Comparison of ENCODE assay signal across 12 cellular contexts in the genomic region with DNA sequence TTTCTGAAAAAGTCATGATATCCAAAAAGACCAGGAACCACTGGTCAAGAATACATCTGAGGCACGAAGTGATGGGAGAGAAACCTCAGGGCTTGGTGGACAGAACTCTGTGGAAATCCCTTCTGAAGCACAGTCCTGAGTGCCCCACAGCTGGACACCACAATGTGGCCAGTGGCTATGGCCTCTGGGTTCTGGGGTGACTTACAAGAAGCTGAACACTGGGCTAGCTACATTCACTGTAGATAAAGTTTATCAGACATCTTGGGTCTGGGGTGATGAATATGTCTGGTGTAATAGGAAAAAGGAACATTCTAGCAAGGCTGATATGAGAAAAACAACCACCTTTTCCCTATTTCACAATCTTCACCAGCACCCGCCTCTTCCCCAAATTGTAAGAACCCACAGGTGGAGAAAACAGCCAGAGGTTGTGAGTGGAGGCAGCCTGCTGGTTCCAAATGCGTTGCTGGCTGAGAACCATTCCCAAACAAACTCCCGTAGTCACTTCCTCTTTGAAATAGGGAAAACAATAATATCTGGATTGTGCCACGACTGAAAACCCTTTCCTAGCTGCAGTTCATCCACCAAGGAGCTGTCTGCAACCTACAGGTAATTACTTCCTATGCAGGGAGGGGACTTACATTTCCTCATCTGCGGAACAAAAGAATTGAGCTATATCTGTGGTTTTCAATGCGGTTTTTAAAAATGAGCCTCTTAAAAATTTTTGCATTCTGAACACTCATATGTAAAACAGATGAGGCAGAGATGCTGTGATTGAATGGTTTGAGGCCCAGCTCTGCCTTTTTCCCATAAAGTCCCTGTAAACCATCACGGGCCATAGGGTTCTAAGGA.
A peak's percentile ranks its signal among the peaks of the same experiment; 100 is the strongest.
DNase-seq lines count a peak whose midpoint lies in the region; ATAC-seq lines count a peak whose summit lies in the region.
"Had no signal": no experiment of that assay in that cellular context is flagged by ENCODE, and none has a peak within 500 bp of the region (broad histone marks: within the 10 kb centered on the region; RNA-seq: fewer than 3 reads in every experiment).

No MANE protein-coding gene starts in this region.

- intact Hi-C loops in left ventricle myocardium superior (cut with micrococcal nuclease): no loop called here

- H3K9me3 Mint-ChIP-seq in activated CD4-positive, alpha-beta T cell treated with anti-CD3 and anti-CD28 coated beads, Interleukin-2, amount 10 ng/mL, durations not matched to agents 7 days and 5 days: peaks cover 2% of the 10 kb centered on the region
- H3K9me3 Mint-ChIP-seq in T-cell: no peaks in the 10 kb centered on the region
- H3K9me3 Mint-ChIP-seq in naive thymus-derived CD8-positive, alpha-beta T cell: no peaks in the 10 kb centered on the region
- H3K9me3 Mint-ChIP-seq: mesothelial cell of epicardium had no signal

- no peak overlapping the region for H3K4me3 Mint-ChIP-seq in activated CD4-positive, alpha-beta T cell treated with anti-CD3 and anti-CD28 coated beads, Interleukin-2, amount 10 ng/mL, durations not matched to agents 7 days and 5 days
- peak overlapping the region in 2 of 3 donors; percentile 3 to 32 for H3K4me3 Mint-ChIP-seq in T-cell
- H3K4me3 Mint-ChIP-seq in naive thymus-derived CD8-positive, alpha-beta T cell: peak overlapping the region in 5 of 10 donors; percentile 0 to 49 (median 22)
- H3K4me3 Mint-ChIP-seq: mesothelial cell of epicardium had no signal

- CTCF ChIA-PET in activated CD4-positive, alpha-beta T cell treated with anti-CD3 and anti-CD28 coated beads, Interleukin-2, amount 10 ng/mL, durations not matched to agents 7 days and 5 days (lab: Charles Lee): interaction anchor here (0.7 to 1.9 kb wide), 5 partner anchors 9 to 313 kb away, joined by 3 to 6 read pairs (median 3); no protein-coding TSS in a partner anchor
- CTCF ChIA-PET in T-cell (lab: Charles Lee): interaction anchor here (0.6 to 1.4 kb wide), 5 partner anchors 26 to 383 kb away, joined by 3 to 6 read pairs (median 3); no protein-coding TSS in a partner anchor

- H3K36me3 Mint-ChIP-seq in activated CD4-positive, alpha-beta T cell treated with anti-CD3 and anti-CD28 coated beads, Interleukin-2, amount 10 ng/mL, durations not matched to agents 7 days and 5 days (ENCODE audit: low read depth): peaks cover 10% of the 10 kb centered on the region
- H3K36me3 Mint-ChIP-seq in T-cell: no peaks in the 10 kb centered on the region
- H3K36me3 Mint-ChIP-seq in naive thymus-derived CD8-positive, alpha-beta T cell: no peaks in the 10 kb centered on the region
- H3K36me3 Mint-ChIP-seq: mesothelial cell of epicardium had no signal

- peaks cover 30% of the 10 kb centered on the region for H3K4me1 Mint-ChIP-seq in activated CD4-positive, alpha-beta T cell treated with anti-CD3 and anti-CD28 coated beads, Interleukin-2, amount 10 ng/mL, durations not matched to agents 7 days and 5 days
- peaks cover 32 to 36% (median 34%) of the 10 kb centered on the region in 3 donors for H3K4me1 Mint-ChIP-seq in T-cell
- peaks cover 8 to 25% (median 23%) of the 10 kb centered on the region in 4 donors for H3K4me1 Mint-ChIP-seq in naive thymus-derived CD8-positive, alpha-beta T cell
- H3K4me1 Mint-ChIP-seq: mesothelial cell of epicardium had no signal

- POLR2A ChIA-PET in activated CD4-positive, alpha-beta T cell treated with anti-CD3 and anti-CD28 coated beads, Interleukin-2, amount 10 ng/mL, durations not matched to agents 7 days and 5 days (lab: Charles Lee): interaction anchor here (1.1 kb wide), 1 partner anchor 106 kb away, joined by 3 read pairs; no protein-coding TSS in a partner anchor
- POLR2A ChIA-PET in T-cell (lab: Charles Lee): interaction anchor here in 1 of 2 donors (0.6 kb wide), 1 partner anchor 44 kb away, joined by 3 read pairs; no protein-coding TSS in a partner anchor
- POLR2A ChIA-PET in naive thymus-derived CD8-positive, alpha-beta T cell (lab: Charles Lee): no interaction called here

- DNase-seq in activated CD4-positive, alpha-beta T cell treated with anti-CD3 and anti-CD28 coated beads, Interleukin-2, amount 10 ng/mL, durations not matched to agents 7 days and 5 days: no peak
- no peak for DNase-seq in activated CD4-positive, alpha-beta T cell treated with anti-CD3 and anti-CD28 coated beads for 4 hours
- no peak for DNase-seq in T-cell
- peak in 2 of 10 donors; percentile 22 to 33 for DNase-seq in naive thymus-derived CD8-positive, alpha-beta T cell
- no peak for DNase-seq in left ventricle myocardium superior
- no peak for DNase-seq in T-helper 9 cell
- no peak for DNase-seq in NAMALWA (ENCODE audit: low spot score)
- DNase-seq: ACHN; activated CD4-positive, alpha-beta T cell treated with anti-CD3 and anti-CD28 coated beads, Interleukin-2, amount 50 U/mL, for 1 hour; MG63 had no signal

- ATAC-seq in GM21529 (IDR thresholded peaks at IDR 0.05; ENCODE audit: unreplicated experiment): peak; percentile 56
- ATAC-seq in T-cell (replicated peaks in 1 of 4): peak; percentile 34 to 63 (median 60)
- peak; percentile 39 to 58 for ATAC-seq in naive thymus-derived CD8-positive, alpha-beta T cell
- no peak for ATAC-seq in left ventricle myocardium superior

- H3K27ac Mint-ChIP-seq in activated CD4-positive, alpha-beta T cell treated with anti-CD3 and anti-CD28 coated beads, Interleukin-2, amount 10 ng/mL, durations not matched to agents 7 days and 5 days: peak overlapping the region; percentile 51
- H3K27ac Mint-ChIP-seq in T-cell: peak overlapping the region in 1 of 2 donors; percentile 31
- peak overlapping the region in 1 of 10 donors; percentile 46 for H3K27ac Mint-ChIP-seq in naive thymus-derived CD8-positive, alpha-beta T cell
- H3K27ac Mint-ChIP-seq: mesothelial cell of epicardium had no signal

- no peaks in the 10 kb centered on the region for H3K27me3 Mint-ChIP-seq in activated CD4-positive, alpha-beta T cell treated with anti-CD3 and anti-CD28 coated beads, Interleukin-2, amount 10 ng/mL, durations not matched to agents 7 days and 5 days
- H3K27me3 Mint-ChIP-seq in T-cell: no peaks in the 10 kb centered on the region
- no peaks in the 10 kb centered on the region for H3K27me3 Mint-ChIP-seq in naive thymus-derived CD8-positive, alpha-beta T cell
